In genomic region chr16:5000573-5001001, GRCh38 we compare ENCODE assay signal across 19 cellular contexts. TPM values are rescaled to one million over a fixed set of nuclear protein-coding genes. Genes with fewer than 3 reads are reported as not detected.
"Had no signal": no experiment of that assay in that cellular context is flagged by ENCODE, and none has a peak within 500 bp of the region (broad histone marks: within the 10 kb centered on the region; RNA-seq: fewer than 3 reads in every experiment).

No MANE protein-coding gene starts in this region.

- H3K27ac ChIP-seq: esophagus squamous epithelium, gastroesophageal sphincter, left ventricle myocardium inferior, pancreas, prostate gland, thyroid gland, uterus had no signal

- H3K4me3 ChIP-seq: esophagus squamous epithelium, gastroesophageal sphincter, left ventricle myocardium inferior, mucosa of descending colon, pancreas, prostate gland, thyroid gland, uterus had no signal

- H3K9me3 ChIP-seq: esophagus squamous epithelium, gastroesophageal sphincter, left ventricle myocardium inferior, mucosa of descending colon, pancreas, prostate gland, thyroid gland, uterus had no signal

- H3K27me3 ChIP-seq: pancreas, thyroid gland, uterus had no signal

- H3K36me3 ChIP-seq: esophagus squamous epithelium, gastroesophageal sphincter, left ventricle myocardium inferior, pancreas, prostate gland, thyroid gland, uterus had no signal

- DNase-seq: central memory CD4-positive, alpha-beta T cell; esophagus squamous epithelium; foreskin fibroblast; glutamatergic neuron; islet precursor cell; left cardiac atrium; left ventricle myocardium inferior; mammary epithelial cell; mucosa of descending colon; naive thymus-derived CD8-positive, alpha-beta T cell; nucleus accumbens; pancreas; stimulated activated naive CD4-positive, alpha-beta T cell treated with Interleukin-2 at 50 U/mL for 16 hours; thyroid gland; uterus had no signal

- ATAC-seq: gastroesophageal sphincter; left cardiac atrium; mucosa of descending colon; naive thymus-derived CD8-positive, alpha-beta T cell; pancreas; sciatic nerve had no signal

- FAIRE-seq: colon, pancreas had no signal

- H3K4me1 ChIP-seq: esophagus squamous epithelium, gastroesophageal sphincter, pancreas, prostate gland, thyroid gland, uterus had no signal

RNA-seq across cellular contexts. Expression of gene SEC14L5, which starts 42.5 kb away (rescaled TPM):
- total RNA-seq: naive thymus-derived CD8-positive, alpha-beta T cell had no signal
- polyA plus RNA-seq: naive thymus-derived CD8-positive, alpha-beta T cell had no signal
